In genomic region chr9:22683393-22684075, GRCh38 we compare ENCODE assay signal across 11 cellular contexts.
DNase-seq lines count a peak whose midpoint lies in the region; ATAC-seq, FAIRE-seq and TF ChIP-seq lines count a peak whose summit lies in the region.
"Had no signal": no experiment of that assay in that cellular context is flagged by ENCODE, and none has a peak within 500 bp of the region (broad histone marks: within the 10 kb centered on the region; RNA-seq: fewer than 3 reads in every experiment).

No MANE protein-coding gene starts in this region.

- H3K4me2 ChIP-seq in GM12878 (ENCODE audit: control insufficient read depth, insufficient read depth): no peak overlapping the region

- peak; percentile 78 for ATAC-seq in GM12878
- ATAC-seq in psoas muscle: peak; percentile 90 to 95 (median 94)
- no peak for ATAC-seq in HG02588 (IDR thresholded peaks at IDR 0.05; ENCODE audit: unreplicated experiment)
- no peak for ATAC-seq in GM21526 (IDR thresholded peaks at IDR 0.05; ENCODE audit: low FRiP score, unreplicated experiment)

- H2AFZ ChIP-seq in GM12878 (ENCODE audit: control insufficient read depth, low read depth, low read length): no peak overlapping the region

- SMC1A ChIA-PET in GM12878 (lab: Charles Lee; ENCODE audit: uncharacterized antibody, unreplicated experiment): no interaction called here

- no peak overlapping the region for H3K9ac ChIP-seq in GM12878 (ENCODE audit: control insufficient read depth, insufficient read depth, low read length)

- TF ChIP-seq CTCF in GM12878 (IDR thresholded peaks at IDR 0.05 in 2 of 3, conservative IDR thresholded peaks at IDR 0.05 in 1 of 3; ENCODE audit: control insufficient read depth in 2 of 3, extremely low read depth in 1 of 3, insufficient read depth in 1 of 3, low read depth in 3 of 3, low read length in 3 of 3) (no peak), psoas muscle (IDR thresholded peaks at IDR 0.05) (no peak)

- in situ Hi-C loops in GM12878 (cut with MboI): no loop called here

- H3K4me1 ChIP-seq in GM12878 (ENCODE audit: control insufficient read depth, insufficient read depth, low read length) (no peaks in the 10 kb centered on the region), psoas muscle (peaks cover 19% of the 10 kb centered on the region)
- H3K4me1 ChIP-seq: left ventricle myocardium inferior, spleen had no signal

- intact Hi-C loops in GM12878 (cut with micrococcal nuclease; ENCODE audit: unreplicated experiment): no loop called here
- intact Hi-C loops in psoas muscle (cut with DNase I): loop anchor here in 1 of 2 donors (5.0 kb wide), 1 partner anchor 151 kb away; no protein-coding TSS in a partner anchor

- H3K27ac ChIP-seq in GM12878 (ENCODE audit: control insufficient read depth, insufficient read depth) (no peak overlapping the region), psoas muscle (peak overlapping the region; percentile 92)
- H3K27ac ChIP-seq: 22Rv1, left ventricle myocardium inferior, spleen had no signal

- no peak for TF ChIP-seq POLR2A in GM12878 (IDR thresholded peaks at IDR 0.05; ENCODE audit: low read depth, low read length)

- BruUV-seq in GM12878 (replicated peaks; lab: Mats Ljungman, UMichigan): no TSS peak

- no peaks in the 10 kb centered on the region for H3K79me2 ChIP-seq in GM12878 (ENCODE audit: control insufficient read depth, insufficient read depth, low read length)

- no peaks in the 10 kb centered on the region for H3K36me3 ChIP-seq in GM12878 (ENCODE audit: control insufficient read depth in 2 of 2, insufficient read depth in 2 of 2, low read length in 1 of 2)
- no peaks in the 10 kb centered on the region for H3K36me3 ChIP-seq in psoas muscle (ENCODE audit: insufficient read depth in 1 of 2, low read depth in 1 of 2)
- no peaks in the 10 kb centered on the region for H3K36me3 ChIP-seq in H7 (replicated peaks; ENCODE audit: control insufficient read depth, insufficient read depth, low read length)
- H3K36me3 ChIP-seq: left ventricle myocardium inferior, spleen had no signal

- no peak for FAIRE-seq in GM12878 (lab: Jason Lieb, UNC)

- RAD21 ChIA-PET in GM12878 (lab: Charles Lee; ENCODE audit: unreplicated experiment): no interaction called here

- TF ChIP-seq EP300 in GM12878 (IDR thresholded peaks at IDR 0.05; ENCODE audit: borderline replicate concordance in 1 of 2, control insufficient read depth in 1 of 2, low read depth in 2 of 2, low read length in 2 of 2): no peak

- H3K27me3 ChIP-seq in GM12878 (replicated peaks in 1 of 2; ENCODE audit: control insufficient read depth in 2 of 2, insufficient read depth in 2 of 2, low read length in 1 of 2) (no peaks in the 10 kb centered on the region), psoas muscle (ENCODE audit: insufficient read depth in 3 of 3, low read length in 2 of 3) (no peaks in the 10 kb centered on the region), H7 (ENCODE audit: control insufficient read depth, insufficient read depth, low read length) (no peaks in the 10 kb centered on the region)
- H3K27me3 ChIP-seq: spleen had no signal

- H3K4me3 ChIP-seq in GM12878: no peak overlapping the region
- H3K4me3 ChIP-seq in psoas muscle: peak overlapping the region; percentile 27
- no peak overlapping the region for H3K4me3 ChIP-seq in H7 (ENCODE audit: insufficient read depth, low read depth, low read length)
- H3K4me3 ChIP-seq: left ventricle myocardium inferior, spleen had no signal

- 14% methylated on average over 5 of the region's 5 CpGs for WGBS in GM12878 (ENCODE audit: insufficient coverage, insufficient replicate concordance, low lambda C conversion rate, missing lambda C conversion rate)
- 16 to 56% (median 23%) methylated on average over 5 of the region's 5 CpGs for WGBS in psoas muscle, 3 donors

- CTCF ChIA-PET in GM12878 (lab: Yijun Ruan, JAX): no interaction called here

- TF ChIP-seq RAD21 in GM12878 (IDR thresholded peaks at IDR 0.05; ENCODE audit: insufficient read depth, low read depth, low read length): no peak

- H4K20me1 ChIP-seq in GM12878 (ENCODE audit: control insufficient read depth, insufficient read depth): no peaks in the 10 kb centered on the region

- POLR2A ChIA-PET in GM12878 (lab: Charles Lee): no interaction called here

- DNase-seq in NCI-H1092 treated with DMSO at 0.1 percent for 48 hours (lab: John Stamatoyannopoulos, UW): peak; percentile 66
- DNase-seq in NCI-H1092 (lab: John Stamatoyannopoulos, UW): no peak
- peak; percentile 63 to 84 for DNase-seq in NCI-H1930 (lab: John Stamatoyannopoulos, UW)
- no peak for DNase-seq in GM12878 (ENCODE audit: low read depth, low spot score)
- DNase-seq in psoas muscle: no peak
- no peak for DNase-seq in H7
- DNase-seq: left ventricle myocardium inferior, spleen had no signal

- H3K9me3 ChIP-seq in GM12878 (replicated peaks; ENCODE audit: control insufficient read depth, insufficient read depth, low read length) (no peaks in the 10 kb centered on the region), psoas muscle (no peaks in the 10 kb centered on the region)

TF ChIP-seq in GM12878, 131 proteins besides CTCF, POLR2A, EP300 and RAD21 (continues in another document):
- TF ChIP-seq NFIC (IDR thresholded peaks at IDR 0.05; ENCODE audit: low read depth, low read length) (no peak), ZBED1 (IDR thresholded peaks at IDR 0.05; ENCODE audit: borderline replicate concordance) (no peak), KLF5 (IDR thresholded peaks at IDR 0.05; ENCODE audit: partially characterized antibody) (no peak), EED (IDR thresholded peaks at IDR 0.05; ENCODE audit: low read depth) (no peak), EZH2 (IDR thresholded peaks at IDR 0.05; ENCODE audit: borderline replicate concordance, control insufficient read depth, low read depth, low read length) (no peak), SKIL (IDR thresholded peaks at IDR 0.05; ENCODE audit: low read depth, poor library complexity, severe bottlenecking) (no peak), ZNF384 (IDR thresholded peaks at IDR 0.05; ENCODE audit: borderline replicate concordance, low read depth, low read length) (no peak), CBX5 (IDR thresholded peaks at IDR 0.05; ENCODE audit: low read depth) (no peak), ZBTB4 (CRISPR knock-in tag; IDR thresholded peaks at IDR 0.05) (no peak), CEBPB (IDR thresholded peaks at IDR 0.05; ENCODE audit: borderline replicate concordance in 1 of 2, low read depth in 2 of 2, low read length in 2 of 2) (no peak), NR2C1 (IDR thresholded peaks at IDR 0.05) (no peak)

Comparison
In these comparisons a context has a peak if more than half of its experiments do, and no peak if none do; other contexts are left out.
1. DNase-seq: peak in NCI-H1092 treated with DMSO at 0.1 percent for 48 hours (single experiment) and NCI-H1930 (2 of 2); none in NCI-H1092 (single experiment), GM12878 (single experiment), psoas muscle (0 of 2) and H7 (single experiment).
2. ATAC-seq: peak in GM12878 (single experiment) and psoas muscle (4 of 4); none in HG02588 (single experiment) and GM21526 (single experiment).